ENCODE assay signal across 4 cellular contexts in genomic region chr5:108356286-108356685, GRCh38.
"Had no signal": no experiment of that assay in that cellular context is flagged by ENCODE, and none has a peak within 500 bp of the region (broad histone marks: within the 10 kb centered on the region; RNA-seq: fewer than 3 reads in every experiment).

No MANE protein-coding gene starts in this region.

- DNase-seq: H9, HCEC 1CT, IMR-90 had no signal

- ATAC-seq: GM23338 had no signal

- H3K4me3 ChIP-seq: GM23338 had no signal
